ENCODE assay signal across 2 cellular contexts in genomic region chr7:146242661-146243060, GRCh38.
TF ChIP-seq lines count a peak whose summit lies in the region.

No MANE protein-coding gene starts in this region.

TF ChIP-seq in GM23338, 12 proteins besides CTCF, POLR2A, EP300 and RAD21 (continued from another document):
- TF ChIP-seq, protein P1, sequence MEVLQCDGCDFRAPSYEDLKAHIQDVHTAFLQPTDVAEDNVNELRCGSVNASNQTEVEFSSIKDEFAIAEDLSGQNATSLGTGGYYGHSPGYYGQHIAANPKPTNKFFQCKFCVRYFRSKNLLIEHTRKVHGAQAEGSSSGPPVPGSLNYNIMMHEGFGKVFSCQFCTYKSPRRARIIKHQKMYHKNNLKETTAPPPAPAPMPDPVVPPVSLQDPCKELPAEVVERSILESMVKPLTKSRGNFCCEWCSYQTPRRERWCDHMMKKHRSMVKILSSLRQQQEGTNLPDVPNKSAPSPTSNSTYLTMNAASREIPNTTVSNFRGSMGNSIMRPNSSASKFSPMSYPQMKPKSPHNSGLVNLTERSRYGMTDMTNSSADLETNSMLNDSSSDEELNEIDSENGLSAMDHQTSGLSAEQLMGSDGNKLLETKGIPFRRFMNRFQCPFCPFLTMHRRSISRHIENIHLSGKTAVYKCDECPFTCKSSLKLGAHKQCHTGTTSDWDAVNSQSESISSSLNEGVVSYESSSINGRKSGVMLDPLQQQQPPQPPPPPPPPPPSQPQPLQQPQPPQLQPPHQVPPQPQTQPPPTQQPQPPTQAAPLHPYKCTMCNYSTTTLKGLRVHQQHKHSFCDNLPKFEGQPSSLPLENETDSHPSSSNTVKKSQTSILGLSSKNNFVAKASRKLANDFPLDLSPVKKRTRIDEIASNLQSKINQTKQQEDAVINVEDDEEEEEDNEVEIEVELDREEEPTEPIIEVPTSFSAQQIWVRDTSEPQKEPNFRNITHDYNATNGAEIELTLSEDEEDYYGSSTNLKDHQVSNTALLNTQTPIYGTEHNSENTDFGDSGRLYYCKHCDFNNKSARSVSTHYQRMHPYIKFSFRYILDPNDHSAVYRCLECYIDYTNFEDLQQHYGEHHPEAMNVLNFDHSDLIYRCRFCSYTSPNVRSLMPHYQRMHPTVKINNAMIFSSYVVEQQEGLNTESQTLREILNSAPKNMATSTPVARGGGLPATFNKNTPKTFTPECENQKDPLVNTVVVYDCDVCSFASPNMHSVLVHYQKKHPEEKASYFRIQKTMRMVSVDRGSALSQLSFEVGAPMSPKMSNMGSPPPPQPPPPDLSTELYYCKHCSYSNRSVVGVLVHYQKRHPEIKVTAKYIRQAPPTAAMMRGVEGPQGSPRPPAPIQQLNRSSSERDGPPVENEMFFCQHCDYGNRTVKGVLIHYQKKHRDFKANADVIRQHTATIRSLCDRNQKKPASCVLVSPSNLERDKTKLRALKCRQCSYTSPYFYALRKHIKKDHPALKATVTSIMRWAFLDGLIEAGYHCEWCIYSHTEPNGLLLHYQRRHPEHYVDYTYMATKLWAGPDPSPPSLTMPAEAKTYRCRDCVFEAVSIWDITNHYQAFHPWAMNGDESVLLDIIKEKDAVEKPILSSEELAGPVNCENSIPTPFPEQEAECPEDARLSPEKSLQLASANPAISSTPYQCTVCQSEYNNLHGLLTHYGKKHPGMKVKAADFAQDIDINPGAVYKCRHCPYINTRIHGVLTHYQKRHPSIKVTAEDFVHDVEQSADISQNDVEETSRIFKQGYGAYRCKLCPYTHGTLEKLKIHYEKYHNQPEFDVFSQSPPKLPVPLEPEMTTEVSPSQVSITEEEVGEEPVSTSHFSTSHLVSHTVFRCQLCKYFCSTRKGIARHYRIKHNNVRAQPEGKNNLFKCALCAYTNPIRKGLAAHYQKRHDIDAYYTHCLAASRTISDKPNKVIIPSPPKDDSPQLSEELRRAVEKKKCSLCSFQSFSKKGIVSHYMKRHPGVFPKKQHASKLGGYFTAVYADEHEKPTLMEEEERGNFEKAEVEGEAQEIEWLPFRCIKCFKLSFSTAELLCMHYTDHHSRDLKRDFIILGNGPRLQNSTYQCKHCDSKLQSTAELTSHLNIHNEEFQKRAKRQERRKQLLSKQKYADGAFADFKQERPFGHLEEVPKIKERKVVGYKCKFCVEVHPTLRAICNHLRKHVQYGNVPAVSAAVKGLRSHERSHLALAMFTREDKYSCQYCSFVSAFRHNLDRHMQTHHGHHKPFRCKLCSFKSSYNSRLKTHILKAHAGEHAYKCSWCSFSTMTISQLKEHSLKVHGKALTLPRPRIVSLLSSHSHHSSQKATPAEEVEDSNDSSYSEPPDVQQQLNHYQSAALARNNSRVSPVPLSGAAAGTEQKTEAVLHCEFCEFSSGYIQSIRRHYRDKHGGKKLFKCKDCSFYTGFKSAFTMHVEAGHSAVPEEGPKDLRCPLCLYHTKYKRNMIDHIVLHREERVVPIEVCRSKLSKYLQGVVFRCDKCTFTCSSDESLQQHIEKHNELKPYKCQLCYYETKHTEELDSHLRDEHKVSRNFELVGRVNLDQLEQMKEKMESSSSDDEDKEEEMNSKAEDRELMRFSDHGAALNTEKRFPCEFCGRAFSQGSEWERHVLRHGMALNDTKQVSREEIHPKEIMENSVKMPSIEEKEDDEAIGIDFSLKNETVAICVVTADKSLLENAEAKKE (CRISPR knock-in tag; IDR thresholded peaks at IDR 0.05) = no peak
- TF ChIP-seq EZH2phosphoT487 (IDR thresholded peaks at IDR 0.05; ENCODE audit: unreplicated experiment) = no peak
- TF ChIP-seq JUNB (IDR thresholded peaks at IDR 0.05; ENCODE audit: unreplicated experiment) = no peak
- TF ChIP-seq ZNF114 (CRISPR knock-in tag; IDR thresholded peaks at IDR 0.05) = no peak
- TF ChIP-seq POLR2AphosphoS5 (IDR thresholded peaks at IDR 0.05; ENCODE audit: low read depth) = no peak
- TF ChIP-seq ETS1 (IDR thresholded peaks at IDR 0.05) = no peak
- TF ChIP-seq EZH2 (IDR thresholded peaks at IDR 0.05; ENCODE audit: low read depth, unreplicated experiment) = no peak
- TF ChIP-seq ZNF331 (CRISPR knock-in tag; IDR thresholded peaks at IDR 0.05; ENCODE audit: low read depth) = no peak
- TF ChIP-seq, protein P2, sequence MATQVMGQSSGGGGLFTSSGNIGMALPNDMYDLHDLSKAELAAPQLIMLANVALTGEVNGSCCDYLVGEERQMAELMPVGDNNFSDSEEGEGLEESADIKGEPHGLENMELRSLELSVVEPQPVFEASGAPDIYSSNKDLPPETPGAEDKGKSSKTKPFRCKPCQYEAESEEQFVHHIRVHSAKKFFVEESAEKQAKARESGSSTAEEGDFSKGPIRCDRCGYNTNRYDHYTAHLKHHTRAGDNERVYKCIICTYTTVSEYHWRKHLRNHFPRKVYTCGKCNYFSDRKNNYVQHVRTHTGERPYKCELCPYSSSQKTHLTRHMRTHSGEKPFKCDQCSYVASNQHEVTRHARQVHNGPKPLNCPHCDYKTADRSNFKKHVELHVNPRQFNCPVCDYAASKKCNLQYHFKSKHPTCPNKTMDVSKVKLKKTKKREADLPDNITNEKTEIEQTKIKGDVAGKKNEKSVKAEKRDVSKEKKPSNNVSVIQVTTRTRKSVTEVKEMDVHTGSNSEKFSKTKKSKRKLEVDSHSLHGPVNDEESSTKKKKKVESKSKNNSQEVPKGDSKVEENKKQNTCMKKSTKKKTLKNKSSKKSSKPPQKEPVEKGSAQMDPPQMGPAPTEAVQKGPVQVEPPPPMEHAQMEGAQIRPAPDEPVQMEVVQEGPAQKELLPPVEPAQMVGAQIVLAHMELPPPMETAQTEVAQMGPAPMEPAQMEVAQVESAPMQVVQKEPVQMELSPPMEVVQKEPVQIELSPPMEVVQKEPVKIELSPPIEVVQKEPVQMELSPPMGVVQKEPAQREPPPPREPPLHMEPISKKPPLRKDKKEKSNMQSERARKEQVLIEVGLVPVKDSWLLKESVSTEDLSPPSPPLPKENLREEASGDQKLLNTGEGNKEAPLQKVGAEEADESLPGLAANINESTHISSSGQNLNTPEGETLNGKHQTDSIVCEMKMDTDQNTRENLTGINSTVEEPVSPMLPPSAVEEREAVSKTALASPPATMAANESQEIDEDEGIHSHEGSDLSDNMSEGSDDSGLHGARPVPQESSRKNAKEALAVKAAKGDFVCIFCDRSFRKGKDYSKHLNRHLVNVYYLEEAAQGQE (IDR thresholded peaks at IDR 0.05; ENCODE audit: unreplicated experiment) = no peak
- no peak for TF ChIP-seq NANOG (IDR thresholded peaks at IDR 0.05; ENCODE audit: borderline replicate concordance)
- no peak for TF ChIP-seq STAT1 (IDR thresholded peaks at IDR 0.05; ENCODE audit: unreplicated experiment)

TF ChIP-seq in WTC11, 78 proteins besides CTCF, POLR2A, EP300 and RAD21 (continued from another document):
- TF ChIP-seq ERG (CRISPR knock-in tag; IDR thresholded peaks at IDR 0.05) (no peak), ZNF263 (CRISPR knock-in tag; IDR thresholded peaks at IDR 0.05; ENCODE audit: low read depth) (no peak), RELA (CRISPR knock-in tag; IDR thresholded peaks at IDR 0.05; ENCODE audit: borderline replicate concordance) (no peak), ZBTB21 (CRISPR knock-in tag; IDR thresholded peaks at IDR 0.05; ENCODE audit: borderline replicate concordance) (no peak), MXD4 (CRISPR knock-in tag; IDR thresholded peaks at IDR 0.05; ENCODE audit: borderline replicate concordance) (no peak), OVOL2 (CRISPR knock-in tag; IDR thresholded peaks at IDR 0.05; ENCODE audit: borderline replicate concordance) (no peak), PRRX2 (CRISPR knock-in tag; IDR thresholded peaks at IDR 0.05) (no peak), SOX15 (CRISPR knock-in tag; IDR thresholded peaks at IDR 0.05) (no peak)
